ENCODE assay signal across 8 cellular contexts in genomic region chr3:119352863-119353527, GRCh38. TPM values are rescaled to one million over a fixed set of nuclear protein-coding genes. Genes with fewer than 3 reads are reported as not detected.
DNase-seq lines count a peak whose midpoint lies in the region; ATAC-seq and TF ChIP-seq lines count a peak whose summit lies in the region.

No MANE protein-coding gene starts in this region.

- ATAC-seq in HG03175 (IDR thresholded peaks at IDR 0.05; ENCODE audit: unreplicated experiment): peak; percentile 26
- peak; percentile 75 for ATAC-seq in T-helper 17 cell
- peak in 7 of 8 donors; percentile 47 to 72 (median 65) for ATAC-seq in heart right ventricle
- no peak for ATAC-seq in GM18858 (IDR thresholded peaks at IDR 0.05; ENCODE audit: unreplicated experiment)
- no peak for ATAC-seq in GM19023 (IDR thresholded peaks at IDR 0.05; ENCODE audit: unreplicated experiment)
- ATAC-seq in GM18511 (IDR thresholded peaks at IDR 0.05; ENCODE audit: unreplicated experiment): no peak

- H3K27ac Mint-ChIP-seq in T-helper 17 cell: peak overlapping the region; percentile 71

- H3K27me3 Mint-ChIP-seq in T-helper 17 cell: no peaks in the 10 kb centered on the region

- H3K4me3 Mint-ChIP-seq in T-helper 17 cell: peak overlapping the region; percentile 69

- TF ChIP-seq CTCF in GM12873 (IDR thresholded peaks at IDR 0.05; ENCODE audit: insufficient read depth, low read depth, low read length, missing control alignments) (peak; percentile 14), heart right ventricle (IDR thresholded peaks at IDR 0.05) (peak; percentile 16 to 63 (median 43))

- peak overlapping the region in 3 of 5 donors; percentile 28 to 51 (median 48) for H3K9ac ChIP-seq in subcutaneous abdominal adipose tissue (ENCODE audit: low read length in 5 of 5)

- no peaks in the 10 kb centered on the region for H3K27me3 ChIP-seq in heart right ventricle
- H3K27me3 ChIP-seq in subcutaneous abdominal adipose tissue (ENCODE audit: control insufficient read depth in 5 of 5, insufficient read depth in 4 of 5, low read length in 5 of 5): no peaks in the 10 kb centered on the region

- H3K4me1 ChIP-seq in heart right ventricle: peaks cover 6 to 80% (median 76%) of the 10 kb centered on the region in 9 donors
- H3K4me1 ChIP-seq in subcutaneous abdominal adipose tissue (ENCODE audit: control insufficient read depth in 5 of 5, insufficient read depth in 5 of 5, low read length in 5 of 5): peaks cover 4 to 73% (median 59%) of the 10 kb centered on the region in 5 donors

- DNase-seq in T-helper 17 cell (no peak), heart right ventricle (peak in 1 of 2 donors; percentile 20)

- no peak overlapping the region for H3K4me3 ChIP-seq in heart right ventricle
- no peak overlapping the region for H3K4me3 ChIP-seq in subcutaneous abdominal adipose tissue (ENCODE audit: low read depth in 1 of 5, low read length in 5 of 5)

- no peaks in the 10 kb centered on the region for H3K9me3 ChIP-seq in T-helper 17 cell (ENCODE audit: control insufficient read depth, low read length, poor library complexity, severe bottlenecking)
- no peaks in the 10 kb centered on the region for H3K9me3 ChIP-seq in heart right ventricle
- H3K9me3 ChIP-seq in subcutaneous abdominal adipose tissue (ENCODE audit: control insufficient read depth in 5 of 5, low read length in 5 of 5): no peaks in the 10 kb centered on the region

- H3K4me1 Mint-ChIP-seq in T-helper 17 cell: peaks cover 30% of the 10 kb centered on the region

- intact Hi-C loops in heart right ventricle (cut with DNase I): loop anchor here in 7 of 10 donors (5.0 to 10.0 kb wide), 4 partner anchors 56 to 78 kb away; partner anchors contain the start of gene ARHGAP31 (in 1 of the 7)

- H3K36me3 Mint-ChIP-seq in T-helper 17 cell (ENCODE audit: low read depth): no peaks in the 10 kb centered on the region

- H3K27ac ChIP-seq in heart right ventricle: peak overlapping the region in 8 of 10 donors; percentile 6 to 86 (median 62)
- H3K27ac ChIP-seq in subcutaneous abdominal adipose tissue (ENCODE audit: low read depth, low read length): peak overlapping the region; percentile 80

- H3K36me3 ChIP-seq in heart right ventricle (no peaks in the 10 kb centered on the region), subcutaneous abdominal adipose tissue (ENCODE audit: control insufficient read depth in 5 of 5, insufficient read depth in 5 of 5, low read length in 5 of 5) (no peaks in the 10 kb centered on the region)

- 60 to 71% methylated on average over 6 of the region's 6 CpGs for WGBS in heart right ventricle, 2 donors

RNA-seq across cellular contexts. Expression of gene ARHGAP31, which starts 58.8 kb away (rescaled TPM):
- 10 to 100 TPM; 11.4 to 11.8 TPM for total RNA-seq in T-helper 17 cell
- 10 to 100 TPM; 30.4 to 71.1 (median 37.2) TPM for total RNA-seq in heart right ventricle
- 10 to 100 TPM; 10.6 to 11.9 TPM for polyA plus RNA-seq in heart right ventricle

Comparison
In these comparisons a context has a peak if more than half of its experiments do, and no peak if none do; other contexts are left out.
1. ATAC-seq: peak in HG03175 (single experiment), T-helper 17 cell (single experiment) and heart right ventricle (7 of 8); none in GM18858 (single experiment), GM19023 (single experiment) and GM18511 (single experiment).